16 cellular contexts compared by ENCODE assay signal in the genomic region with DNA sequence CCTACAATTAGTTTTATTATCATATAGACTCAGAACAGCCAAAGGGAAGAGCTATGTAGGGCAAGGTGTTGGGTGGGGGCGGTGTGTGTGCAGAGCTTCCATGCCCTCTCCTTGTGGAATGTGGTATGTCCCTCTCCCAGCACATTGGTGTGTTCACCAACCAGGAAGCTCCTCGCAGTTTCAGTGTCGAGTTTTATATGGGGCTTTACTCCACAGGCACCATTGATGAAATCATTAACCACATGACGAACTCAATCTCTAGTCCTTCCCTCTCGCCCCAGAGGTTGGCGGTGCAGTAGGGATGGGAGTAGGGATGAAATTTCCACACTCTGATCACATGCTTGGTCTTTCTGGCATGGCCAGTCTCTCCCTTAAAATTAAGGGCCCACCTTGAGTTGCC. TPM values are rescaled to one million over a fixed set of nuclear protein-coding genes. Genes with fewer than 3 reads are reported as not detected.
DNase-seq lines count a peak whose midpoint lies in the region; ATAC-seq and TF ChIP-seq lines count a peak whose summit lies in the region.
"Had no signal": no experiment of that assay in that cellular context is flagged by ENCODE, and none has a peak within 500 bp of the region (broad histone marks: within the 10 kb centered on the region; RNA-seq: fewer than 3 reads in every experiment).

No MANE protein-coding gene starts in this region.

- no peak overlapping the region for H3K9ac ChIP-seq in SK-N-MC (ENCODE audit: insufficient read length)

- peaks cover 39 to 60% of the 10 kb centered on the region in 2 donors for H3K4me1 Mint-ChIP-seq in natural killer cell
- peaks cover 44 to 46% of the 10 kb centered on the region in 2 donors for H3K4me1 Mint-ChIP-seq in natural killer cell treated with Interleukin-12 subunit alpha and Interleukin-12 subunit beta and Interleukin-15 and Interleukin-18, amount 100 ng/mL, for 72 hours (ENCODE audit: low read depth in 2 of 2)

- intact Hi-C loops in natural killer cell (cut with micrococcal nuclease) (no loop called here), left colon (cut with DNase I, micrococcal nuclease) (no loop called here), upper lobe of right lung (cut with DNase I) (no loop called here)

- DNase-seq in natural killer cell, result no peak
- no peak for DNase-seq in natural killer cell treated with Interleukin-12 subunit alpha and Interleukin-12 subunit beta and Interleukin-15 and Interleukin-18, amount 100 ng/mL, for 72 hours (ENCODE audit: low spot score)
- DNase-seq in SK-N-MC (ENCODE audit: low read depth, low spot score), result no peak
- DNase-seq in left colon, result peak; percentile 64 to 87
- no peak for DNase-seq in upper lobe of right lung
- no peak for DNase-seq in omental fat pad (ENCODE audit: low spot score)
- no peak for DNase-seq in cortex of kidney (lab: John Stamatoyannopoulos, UW)
- DNase-seq: activated effector memory CD4-positive, alpha-beta T cell treated with Interleukin-2 at 50 U/mL for 16 hours; COR-L47; mammary epithelial cell; NCI-H187; NCI-H510A treated with DMSO at 0.1 percent for 48 hours; uterus; WERI-Rb-1 had no signal

- no peaks in the 10 kb centered on the region for H3K27me3 Mint-ChIP-seq in natural killer cell (ENCODE audit: low read depth in 2 of 2)
- H3K27me3 Mint-ChIP-seq in natural killer cell treated with Interleukin-12 subunit alpha and Interleukin-12 subunit beta and Interleukin-15 and Interleukin-18, amount 100 ng/mL, for 72 hours, result no peaks in the 10 kb centered on the region

- TF ChIP-seq CTCF in natural killer cell (IDR thresholded peaks at IDR 0.05) (no peak), upper lobe of right lung (IDR thresholded peaks at IDR 0.05) (no peak), omental fat pad (IDR thresholded peaks at IDR 0.05) (no peak)

- H3K36me3 Mint-ChIP-seq in natural killer cell, result no peaks in the 10 kb centered on the region
- H3K36me3 Mint-ChIP-seq in natural killer cell treated with Interleukin-12 subunit alpha and Interleukin-12 subunit beta and Interleukin-15 and Interleukin-18, amount 100 ng/mL, for 72 hours, result no peaks in the 10 kb centered on the region

- H3K27ac ChIP-seq in SK-N-MC, result 0 out of 2 replicates have a peak overlapping the region, but pooled peaks have one; percentile 2
- H3K27ac ChIP-seq in upper lobe of right lung, result no peak overlapping the region
- H3K27ac ChIP-seq: neutrophil, uterus, WERI-Rb-1 had no signal

- peaks cover 30% of the 10 kb centered on the region for H3K4me1 ChIP-seq in upper lobe of right lung

- peak overlapping the region; percentile 29 to 42 for H3K27ac Mint-ChIP-seq in natural killer cell
- H3K27ac Mint-ChIP-seq in natural killer cell treated with Interleukin-12 subunit alpha and Interleukin-12 subunit beta and Interleukin-15 and Interleukin-18, amount 100 ng/mL, for 72 hours, result no peak overlapping the region

- no peak overlapping the region for H3K4me3 ChIP-seq in SK-N-MC
- H3K4me3 ChIP-seq in upper lobe of right lung, result no peak overlapping the region
- H3K4me3 ChIP-seq: uterus had no signal

- ATAC-seq in natural killer cell (no peak), left colon (peak; percentile 78), upper lobe of right lung (peak; percentile 32), GM21737 (IDR thresholded peaks at IDR 0.05; ENCODE audit: unreplicated experiment) (no peak), omental fat pad (ENCODE audit: low FRiP score) (no peak)
- ATAC-seq in natural killer cell treated with Interleukin-12 subunit alpha and Interleukin-12 subunit beta and Interleukin-15 and Interleukin-18, amount 100 ng/mL, for 72 hours, result no peak

- no peaks in the 10 kb centered on the region for H3K9me3 ChIP-seq in SK-N-MC (ENCODE audit: low read depth, low read length)
- no peaks in the 10 kb centered on the region for H3K9me3 ChIP-seq in upper lobe of right lung
- H3K9me3 ChIP-seq: neutrophil, uterus had no signal

- H3K27me3 ChIP-seq in upper lobe of right lung, result no peaks in the 10 kb centered on the region
- H3K27me3 ChIP-seq: neutrophil, uterus had no signal

- H3K4me3 Mint-ChIP-seq in natural killer cell, result no peak overlapping the region
- no peak overlapping the region for H3K4me3 Mint-ChIP-seq in natural killer cell treated with Interleukin-12 subunit alpha and Interleukin-12 subunit beta and Interleukin-15 and Interleukin-18, amount 100 ng/mL, for 72 hours

- H3K9me3 Mint-ChIP-seq in natural killer cell, result peaks cover 0 to 2% of the 10 kb centered on the region in 2 donors
- H3K9me3 Mint-ChIP-seq in natural killer cell treated with Interleukin-12 subunit alpha and Interleukin-12 subunit beta and Interleukin-15 and Interleukin-18, amount 100 ng/mL, for 72 hours, result peaks cover 3% of the 10 kb centered on the region

- H3K36me3 ChIP-seq in SK-N-MC (ENCODE audit: insufficient read depth, low read length) (no peaks in the 10 kb centered on the region), upper lobe of right lung (no peaks in the 10 kb centered on the region)
- H3K36me3 ChIP-seq: neutrophil, uterus, WERI-Rb-1 had no signal

RNA-seq across cellular contexts. Expression of a gene that starts 13.6 kb away (rescaled TPM):
- total RNA-seq in natural killer cell (100 to 1,000 TPM; 126 to 143 (median 127) TPM), left colon (100 to 1,000 TPM; 144 to 153 TPM), upper lobe of right lung (132 TPM), omental fat pad (100 to 1,000 TPM; 276 to 299 (median 286) TPM)
- 100 to 1,000 TPM in 1 of 2 donors, 10 to 100 TPM in 1; 92.6 to 137 TPM for total RNA-seq in natural killer cell treated with Interleukin-12 subunit alpha and Interleukin-12 subunit beta and Interleukin-15 and Interleukin-18, amount 100 ng/mL, for 72 hours

RNA-seq across cellular contexts. Expression of a gene that starts 56.1 kb away (rescaled TPM):
- total RNA-seq in natural killer cell, result 10 to 100 TPM in 1 of 3 donors, 1 to 10 TPM in 2; 7.6 to 10.5 (median 9.8) TPM
- 1 to 10 TPM; 1.8 to 4.6 TPM for total RNA-seq in natural killer cell treated with Interleukin-12 subunit alpha and Interleukin-12 subunit beta and Interleukin-15 and Interleukin-18, amount 100 ng/mL, for 72 hours
- 10 to 100 TPM in 1 of 2 donors, 1 to 10 TPM in 1; 7.0 to 25.4 TPM for total RNA-seq in left colon
- total RNA-seq in upper lobe of right lung, result 15.4 TPM
- 1 to 10 TPM; 3.7 to 7.7 (median 5.3) TPM for total RNA-seq in omental fat pad

Comparison
In these comparisons a context has a peak if more than half of its experiments do, and no peak if none do; other contexts are left out.
1. H3K27ac Mint-ChIP-seq: peak in natural killer cell (2 of 2); none in natural killer cell treated with Interleukin-12 subunit alpha and Interleukin-12 subunit beta and Interleukin-15 and Interleukin-18, amount 100 ng/mL, for 72 hours (0 of 2).
2. ATAC-seq: peak in left colon (single experiment) and upper lobe of right lung (single experiment); none in natural killer cell (0 of 3), natural killer cell treated with Interleukin-12 subunit alpha and Interleukin-12 subunit beta and Interleukin-15 and Interleukin-18, amount 100 ng/mL, for 72 hours (0 of 2), GM21737 (single experiment) and omental fat pad (single experiment).
3. DNase-seq: peak in left colon (2 of 2); none in natural killer cell (single experiment), natural killer cell treated with Interleukin-12 subunit alpha and Interleukin-12 subunit beta and Interleukin-15 and Interleukin-18, amount 100 ng/mL, for 72 hours (single experiment), SK-N-MC (single experiment), upper lobe of right lung (single experiment), omental fat pad (single experiment) and cortex of kidney (single experiment).